ENCODE assay signal across 9 cellular contexts in genomic region chr16:46857261-46857962, GRCh38. TPM values are rescaled to one million over a fixed set of nuclear protein-coding genes. Genes with fewer than 3 reads are reported as not detected.
DNase-seq lines count a peak whose midpoint lies in the region; ATAC-seq and TF ChIP-seq lines count a peak whose summit lies in the region.
"Had no signal": no experiment of that assay in that cellular context is flagged by ENCODE, and none has a peak within 500 bp of the region (broad histone marks: within the 10 kb centered on the region; RNA-seq: fewer than 3 reads in every experiment).

No MANE protein-coding gene starts in this region.

- H3K36me3 Mint-ChIP-seq in activated T-helper 2 cell treated with anti-CD3 and anti-CD28 coated beads, Interferon-gamma antibody, Interleukin-2, Interleukin-4, amounts not matched to agents 10 μg/mL and 5 μg/mL and 100 μg/mL, durations not matched to agents 14 hours and 24 hours and 36 hours (ENCODE audit: low read depth), result peaks cover 4% of the 10 kb centered on the region
- no peaks in the 10 kb centered on the region for H3K36me3 Mint-ChIP-seq in CD4-positive, alpha-beta memory T cell

- peaks cover 6% of the 10 kb centered on the region for H3K9me3 Mint-ChIP-seq in activated T-helper 2 cell treated with anti-CD3 and anti-CD28 coated beads, Interferon-gamma antibody, Interleukin-2, Interleukin-4, amounts not matched to agents 10 μg/mL and 5 μg/mL and 100 μg/mL, durations not matched to agents 14 hours and 24 hours and 36 hours
- H3K9me3 Mint-ChIP-seq in CD4-positive, alpha-beta memory T cell, result peaks cover 0 to 4% (median 0%) of the 10 kb centered on the region in 8 donors

- CTCF ChIA-PET in CD4-positive, alpha-beta memory T cell (lab: Charles Lee; ENCODE audit: partially characterized antibody), result interaction anchor here (1.1 to 1.4 kb wide), 3 partner anchors 51 to 1307 kb away, joined by 3 to 6 read pairs (median 4); no protein-coding TSS in a partner anchor

- no peaks in the 10 kb centered on the region for H3K27me3 Mint-ChIP-seq in activated T-helper 2 cell treated with anti-CD3 and anti-CD28 coated beads, Interferon-gamma antibody, Interleukin-2, Interleukin-4, amounts not matched to agents 10 μg/mL and 5 μg/mL and 100 μg/mL, durations not matched to agents 14 hours and 24 hours and 36 hours (ENCODE audit: low read depth)
- H3K27me3 Mint-ChIP-seq in CD4-positive, alpha-beta memory T cell, result peaks cover 0 to 1% of the 10 kb centered on the region in 2 donors

- H3K36me3 ChIP-seq in body of pancreas (replicated peaks in 1 of 2; ENCODE audit: insufficient read depth in 1 of 2, low read depth in 2 of 2) (no peaks in the 10 kb centered on the region), liver (ENCODE audit: control insufficient read depth in 4 of 4, insufficient read depth in 3 of 4, low read depth in 1 of 4, low read length in 3 of 4) (no peaks in the 10 kb centered on the region)
- H3K36me3 ChIP-seq in CD4-positive, alpha-beta memory T cell (ENCODE audit: insufficient read depth, low read length), result no peaks in the 10 kb centered on the region
- H3K36me3 ChIP-seq: BLaER1 treated with 17β-estradiol and CSF1 and Interleukin-3, amounts not matched to agents 10 nM and 100 nM had no signal

- no peak for TF ChIP-seq POLR2A in body of pancreas (IDR thresholded peaks at IDR 0.05)

- H3K4me3 ChIP-seq in body of pancreas (no peak overlapping the region), liver (ENCODE audit: low read depth in 1 of 3, low read length in 3 of 3) (no peak overlapping the region)
- no peak overlapping the region for H3K4me3 ChIP-seq in CD4-positive, alpha-beta memory T cell (ENCODE audit: low read length in 2 of 2)
- H3K4me3 ChIP-seq: BLaER1 treated with 17β-estradiol and CSF1 and Interleukin-3, amounts not matched to agents 10 nM and 100 nM had no signal

- POLR2A ChIA-PET in CD4-positive, alpha-beta memory T cell (lab: Charles Lee; ENCODE audit: partially characterized antibody), result no interaction called here

- intact Hi-C loops in body of pancreas (cut with DNase I), result loop anchor here (5.0 kb wide), 1 partner anchor 50 kb away; no protein-coding TSS in a partner anchor
- intact Hi-C loops in activated T-helper 2 cell treated with anti-CD3 and anti-CD28 coated beads, Interferon-gamma antibody, Interleukin-2, Interleukin-4, amounts not matched to agents 10 μg/mL and 5 μg/mL and 100 μg/mL, durations not matched to agents 14 hours and 24 hours and 36 hours (cut with micrococcal nuclease), result no loop called here
- intact Hi-C loops in CD4-positive, alpha-beta memory T cell (cut with micrococcal nuclease), result loop anchor here (10.0 kb wide), 1 partner anchor 1307 kb away; no protein-coding TSS in a partner anchor

- TF ChIP-seq CTCF in body of pancreas (IDR thresholded peaks at IDR 0.05), result peak in 6 of 7 experiments; percentile 16 to 68 (median 62)
- peak; percentile 55 for TF ChIP-seq CTCF in liver (IDR thresholded peaks at IDR 0.05; ENCODE audit: low read depth, low read length, missing input control)

- H3K27ac ChIP-seq in body of pancreas, result no peak overlapping the region
- H3K27ac ChIP-seq in liver (ENCODE audit: low read depth in 1 of 2, low read length in 2 of 2), result no peak overlapping the region
- H3K27ac ChIP-seq in CD4-positive, alpha-beta memory T cell (ENCODE audit: low read depth, low read length), result no peak overlapping the region
- H3K27ac ChIP-seq: BLaER1 treated with 17β-estradiol and CSF1 and Interleukin-3, amounts not matched to agents 10 nM and 100 nM had no signal

- no peaks in the 10 kb centered on the region for H3K9me3 ChIP-seq in body of pancreas
- no peaks in the 10 kb centered on the region for H3K9me3 ChIP-seq in liver (ENCODE audit: control insufficient read depth in 4 of 4, low read length in 3 of 4)
- H3K9me3 ChIP-seq in CD4-positive, alpha-beta memory T cell (ENCODE audit: control insufficient read depth in 1 of 2, low read length in 2 of 2), result no peaks in the 10 kb centered on the region
- H3K9me3 ChIP-seq: BLaER1 treated with 17β-estradiol and CSF1 and Interleukin-3, amounts not matched to agents 10 nM and 100 nM had no signal

- DNase-seq in NCI-H345 (lab: John Stamatoyannopoulos, UW), result peak; percentile 17
- no peak for DNase-seq in NCI-H345 treated with DMSO at 0.1 percent for 48 hours (lab: John Stamatoyannopoulos, UW; ENCODE audit: unreplicated experiment)
- peak; percentile 3 for DNase-seq in NCI-H187 treated with DMSO at 0.1 percent for 48 hours (lab: John Stamatoyannopoulos, UW)
- peak; percentile 43 to 67 (median 50) for DNase-seq in body of pancreas
- no peak for DNase-seq in stimulated activated naive CD8-positive, alpha-beta T cell treated with anti-CD3 and anti-CD28 coated beads, Interleukin-15, Interleukin-2, amounts not matched to agents 100 U/mL and 50 U/mL, for 24 hours
- DNase-seq in activated T-helper 2 cell treated with anti-CD3 and anti-CD28 coated beads, Interferon-gamma antibody, Interleukin-2, Interleukin-4, amounts not matched to agents 10 μg/mL and 5 μg/mL and 100 μg/mL, durations not matched to agents 14 hours and 24 hours and 36 hours (ENCODE audit: low spot score), result no peak
- DNase-seq in CD4-positive, alpha-beta memory T cell, result no peak

- H3K27me3 ChIP-seq in body of pancreas (no peaks in the 10 kb centered on the region), liver (ENCODE audit: control insufficient read depth in 4 of 4, insufficient read depth in 4 of 4, low read length in 3 of 4) (no peaks in the 10 kb centered on the region)
- H3K27me3 ChIP-seq in CD4-positive, alpha-beta memory T cell (ENCODE audit: insufficient read depth, low read length), result no peaks in the 10 kb centered on the region
- H3K27me3 ChIP-seq: BLaER1 treated with 17β-estradiol and CSF1 and Interleukin-3, amounts not matched to agents 10 nM and 100 nM had no signal

- H3K4me1 ChIP-seq in body of pancreas (peaks cover 24% of the 10 kb centered on the region), liver (ENCODE audit: control insufficient read depth in 4 of 4, insufficient read depth in 4 of 4, low read length in 3 of 4) (peaks cover 0 to 3% (median 0%) of the 10 kb centered on the region in 4 donors)
- no peaks in the 10 kb centered on the region for H3K4me1 ChIP-seq in CD4-positive, alpha-beta memory T cell (ENCODE audit: insufficient read depth, low read length)

- peak; percentile 80 for ATAC-seq in body of pancreas
- no peak for ATAC-seq in stimulated activated naive CD8-positive, alpha-beta T cell treated with anti-CD3 and anti-CD28 coated beads, Interleukin-15, Interleukin-2, amounts not matched to agents 100 U/mL and 50 U/mL, for 24 hours

- peaks cover 17% of the 10 kb centered on the region for H3K4me1 Mint-ChIP-seq in activated T-helper 2 cell treated with anti-CD3 and anti-CD28 coated beads, Interferon-gamma antibody, Interleukin-2, Interleukin-4, amounts not matched to agents 10 μg/mL and 5 μg/mL and 100 μg/mL, durations not matched to agents 14 hours and 24 hours and 36 hours (ENCODE audit: low read depth)
- peaks cover 0 to 4% (median under 1%) of the 10 kb centered on the region in 4 donors for H3K4me1 Mint-ChIP-seq in CD4-positive, alpha-beta memory T cell

- no peak overlapping the region for H3K9ac ChIP-seq in liver (ENCODE audit: low read depth in 1 of 2, low read length in 2 of 2)
- H3K9ac ChIP-seq: BLaER1 treated with 17β-estradiol and CSF1 and Interleukin-3, amounts not matched to agents 10 nM and 100 nM had no signal

- H3K27ac Mint-ChIP-seq in activated T-helper 2 cell treated with anti-CD3 and anti-CD28 coated beads, Interferon-gamma antibody, Interleukin-2, Interleukin-4, amounts not matched to agents 10 μg/mL and 5 μg/mL and 100 μg/mL, durations not matched to agents 14 hours and 24 hours and 36 hours, result no peak overlapping the region
- H3K27ac Mint-ChIP-seq in CD4-positive, alpha-beta memory T cell, result no peak overlapping the region

- peak; percentile 74 to 84 for TF ChIP-seq RAD21 in liver (IDR thresholded peaks at IDR 0.05)

- WGBS in body of pancreas, 2 donors, result 39 to 40% methylated on average over 7 of the region's 7 CpGs
- 53% methylated on average over 7 of the region's 7 CpGs for WGBS in liver

- no peak overlapping the region for H3K4me3 Mint-ChIP-seq in activated T-helper 2 cell treated with anti-CD3 and anti-CD28 coated beads, Interferon-gamma antibody, Interleukin-2, Interleukin-4, amounts not matched to agents 10 μg/mL and 5 μg/mL and 100 μg/mL, durations not matched to agents 14 hours and 24 hours and 36 hours (ENCODE audit: low read depth)
- no peak overlapping the region for H3K4me3 Mint-ChIP-seq in CD4-positive, alpha-beta memory T cell

TF ChIP-seq in liver, 16 proteins besides CTCF, POLR2A, EP300 and RAD21 (continues in another document):
- TF ChIP-seq EGR1 (IDR thresholded peaks at IDR 0.05; ENCODE audit: low read depth in 2 of 2) (no peak), YY1 (IDR thresholded peaks at IDR 0.05) (no peak), TAF1 (conservative IDR thresholded peaks at IDR 0.05) (no peak), RXRA (IDR thresholded peaks at IDR 0.05) (peak in 1 of 2 donors; percentile 36), NR2F2 (IDR thresholded peaks at IDR 0.05) (no peak), GABPA (IDR thresholded peaks at IDR 0.05 in 1 of 2, conservative IDR thresholded peaks at IDR 0.05 in 1 of 2) (no peak), ATF3 (IDR thresholded peaks at IDR 0.05) (no peak), HNF4A (conservative IDR thresholded peaks at IDR 0.05) (peak; percentile 5 to 32), FOXA2 (IDR thresholded peaks at IDR 0.05) (no peak), JUND (IDR thresholded peaks at IDR 0.05) (no peak), HNF4G (IDR thresholded peaks at IDR 0.05) (no peak)

RNA-seq across cellular contexts. Expression of gene C16orf87, which starts 26.4 kb away (rescaled TPM):
- 10 to 100 TPM in 1 of 2 donors, 1 to 10 TPM in 1; 3.1 to 11.5 TPM for total RNA-seq in body of pancreas
- 1 to 10 TPM; 4.4 to 6.2 TPM for total RNA-seq in liver
- 10 to 100 TPM in 1 of 2 donors, 1 to 10 TPM in 1; 4.1 to 12.9 TPM for polyA plus RNA-seq in liver
- 20.1 and 24.0 TPM in 2 replicates for total RNA-seq in activated T-helper 2 cell treated with anti-CD3 and anti-CD28 coated beads, Interferon-gamma antibody, Interleukin-2, Interleukin-4, amounts not matched to agents 10 μg/mL and 5 μg/mL and 100 μg/mL, durations not matched to agents 14 hours and 24 hours and 36 hours
- total RNA-seq in CD4-positive, alpha-beta memory T cell, result 1 to 10 TPM; 5.8 to 6.2 TPM
- polyA plus RNA-seq in CD4-positive, alpha-beta memory T cell, result 10 to 100 TPM in 1 of 2 donors, 1 to 10 TPM in 1; 7.3 to 15.5 TPM

RNA-seq across cellular contexts. Expression of gene GPT2, which starts 26.8 kb away (rescaled TPM):
- 10 to 100 TPM; 52.1 to 83.1 TPM for total RNA-seq in body of pancreas
- 10 to 100 TPM in 1 of 2 donors, 1 to 10 TPM in 1; 6.8 to 54.3 TPM for total RNA-seq in liver
- polyA plus RNA-seq in liver, result 10 to 100 TPM; 39.8 to 78.3 TPM
- 12.9 and 13.5 TPM in 2 replicates for total RNA-seq in activated T-helper 2 cell treated with anti-CD3 and anti-CD28 coated beads, Interferon-gamma antibody, Interleukin-2, Interleukin-4, amounts not matched to agents 10 μg/mL and 5 μg/mL and 100 μg/mL, durations not matched to agents 14 hours and 24 hours and 36 hours
- total RNA-seq in CD4-positive, alpha-beta memory T cell, result 1 to 10 TPM; 1.2 to 1.5 TPM
- under 1 TPM in 1 of 2 donors, not detected in 1; 0.63 TPM for polyA plus RNA-seq in CD4-positive, alpha-beta memory T cell

Comparison
In these comparisons a context has a peak if more than half of its experiments do, and no peak if none do; other contexts are left out.
1. DNase-seq: peak in NCI-H345 (single experiment), NCI-H187 treated with DMSO at 0.1 percent for 48 hours (single experiment) and body of pancreas (4 of 4); none in NCI-H345 treated with DMSO at 0.1 percent for 48 hours (single experiment), stimulated activated naive CD8-positive, alpha-beta T cell treated with anti-CD3 and anti-CD28 coated beads, Interleukin-15, Interleukin-2, amounts not matched to agents 100 U/mL and 50 U/mL, for 24 hours (single experiment), activated T-helper 2 cell treated with anti-CD3 and anti-CD28 coated beads, Interferon-gamma antibody, Interleukin-2, Interleukin-4, amounts not matched to agents 10 μg/mL and 5 μg/mL and 100 μg/mL, durations not matched to agents 14 hours and 24 hours and 36 hours (single experiment) and CD4-positive, alpha-beta memory T cell (0 of 5).